1 cellular context compared by ENCODE assay signal in the genomic region with DNA sequence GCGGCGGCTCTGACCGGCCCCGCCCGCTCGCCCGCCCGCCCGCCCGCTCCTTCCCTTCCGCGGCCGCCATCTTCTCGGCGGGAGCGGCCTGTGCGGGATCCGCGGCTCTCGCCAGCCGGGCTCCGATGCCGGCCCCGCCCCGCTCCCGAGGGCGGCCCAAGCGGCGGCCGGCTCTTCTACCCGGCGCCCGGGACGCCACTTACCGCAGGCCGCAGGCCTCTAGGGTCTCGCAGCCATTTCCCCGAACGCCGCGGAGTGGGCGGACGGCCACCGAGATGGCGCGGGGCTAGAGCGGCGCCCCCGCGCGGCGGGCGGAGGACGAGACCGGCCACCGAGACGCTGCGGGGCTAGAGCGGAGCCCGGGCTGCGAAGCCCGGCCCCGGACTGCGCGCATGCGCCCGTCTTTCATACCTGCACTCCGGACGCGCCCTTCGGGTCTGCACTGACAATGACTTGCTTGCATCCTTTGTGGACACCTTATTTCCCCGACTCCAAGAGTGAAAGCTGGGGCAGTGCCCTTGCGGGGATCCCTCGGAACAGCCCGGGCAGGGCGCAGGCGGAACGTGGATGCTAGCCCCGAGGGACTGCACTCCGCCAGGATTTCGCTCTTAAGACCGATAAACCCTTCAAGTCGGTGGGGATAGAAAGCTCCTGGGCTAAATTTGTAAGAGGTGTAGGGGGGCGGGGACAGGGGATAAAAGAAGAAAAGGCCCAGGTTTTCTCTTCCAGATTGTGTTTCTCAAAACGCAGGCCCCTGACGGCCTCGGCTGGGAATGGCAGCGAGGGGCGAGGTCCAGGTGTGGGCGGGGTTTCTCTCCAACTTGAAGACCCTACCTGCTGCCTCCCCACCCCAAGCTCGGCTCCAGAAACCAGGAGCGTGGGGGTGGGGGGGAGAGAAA.
TF ChIP-seq lines count a peak whose summit lies in the region.

TSS of gene DIDO1 (minus strand) at position 277 of the 899 bp plus-strand sequence.

TF ChIP-seq in HepG2, 621 proteins besides CTCF, POLR2A, EP300 and RAD21 (continued from another document and continues in another):
- TF ChIP-seq, protein P1, sequence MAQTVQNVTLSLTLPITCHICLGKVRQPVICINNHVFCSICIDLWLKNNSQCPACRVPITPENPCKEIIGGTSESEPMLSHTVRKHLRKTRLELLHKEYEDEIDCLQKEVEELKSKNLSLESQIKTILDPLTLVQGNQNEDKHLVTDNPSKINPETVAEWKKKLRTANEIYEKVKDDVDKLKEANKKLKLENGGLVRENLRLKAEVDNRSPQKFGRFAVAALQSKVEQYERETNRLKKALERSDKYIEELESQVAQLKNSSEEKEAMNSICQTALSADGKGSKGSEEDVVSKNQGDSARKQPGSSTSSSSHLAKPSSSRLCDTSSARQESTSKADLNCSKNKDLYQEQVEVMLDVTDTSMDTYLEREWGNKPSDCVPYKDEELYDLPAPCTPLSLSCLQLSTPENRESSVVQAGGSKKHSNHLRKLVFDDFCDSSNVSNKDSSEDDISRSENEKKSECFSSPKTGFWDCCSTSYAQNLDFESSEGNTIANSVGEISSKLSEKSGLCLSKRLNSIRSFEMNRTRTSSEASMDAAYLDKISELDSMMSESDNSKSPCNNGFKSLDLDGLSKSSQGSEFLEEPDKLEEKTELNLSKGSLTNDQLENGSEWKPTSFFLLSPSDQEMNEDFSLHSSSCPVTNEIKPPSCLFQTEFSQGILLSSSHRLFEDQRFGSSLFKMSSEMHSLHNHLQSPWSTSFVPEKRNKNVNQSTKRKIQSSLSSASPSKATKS (CRISPR knock-in tag; IDR thresholded peaks at IDR 0.05), result no peak; the same call in 1 of the 2 replicates
- TF ChIP-seq ZNF83 (CRISPR knock-in tag; IDR thresholded peaks at IDR 0.05; ENCODE audit: borderline replicate concordance) (no peak), EEA1 (CRISPR knock-in tag; IDR thresholded peaks at IDR 0.05; ENCODE audit: borderline replicate concordance) (peak; percentile 29; the same call in 1 of the 2 replicates), NONO (IDR thresholded peaks at IDR 0.05) (no peak), NONO (CRISPR knock-in tag; conservative IDR thresholded peaks at IDR 0.05) (peak; percentile 75), ZNF12 (CRISPR knock-in tag; IDR thresholded peaks at IDR 0.05) (no peak; the same call in 1 of the 2 replicates), ZNF570 (CRISPR knock-in tag; IDR thresholded peaks at IDR 0.05; ENCODE audit: borderline replicate concordance) (no peak), TBX3 (IDR thresholded peaks at IDR 0.05; ENCODE audit: borderline replicate concordance) (no peak), ZNF10 (CRISPR knock-in tag; IDR thresholded peaks at IDR 0.05; ENCODE audit: borderline replicate concordance, low read depth) (no peak), AKNA (CRISPR knock-in tag; IDR thresholded peaks at IDR 0.05; ENCODE audit: borderline replicate concordance) (0 out of 2 replicates have a peak, but pooled peaks have one; percentile 62), TAF1 (CRISPR knock-in tag; IDR thresholded peaks at IDR 0.05) (peak; percentile 85), CEBPG (CRISPR knock-in tag; IDR thresholded peaks at IDR 0.05) (peak; percentile 35; the same call in 1 of the 2 replicates), ATAD3A (CRISPR knock-in tag; IDR thresholded peaks at IDR 0.05) (no peak), ZKSCAN8 (CRISPR knock-in tag; IDR thresholded peaks at IDR 0.05; ENCODE audit: borderline replicate concordance) (0 out of 2 replicates have a peak, but pooled peaks have one; percentile 64), HDAC2 (CRISPR knock-in tag; IDR thresholded peaks at IDR 0.05) (peak; percentile 62), TOPORS (CRISPR knock-in tag; IDR thresholded peaks at IDR 0.05) (peak; percentile 85; the same call in 1 of the 2 replicates), PLRG1 (conservative IDR thresholded peaks at IDR 0.05) (no peak), KLF9 (CRISPR knock-in tag; IDR thresholded peaks at IDR 0.05; ENCODE audit: low read depth) (no peak), PAF1 (CRISPR knock-in tag; IDR thresholded peaks at IDR 0.05) (no peak), SMC3 (IDR thresholded peaks at IDR 0.05; ENCODE audit: low read length) (no peak), REST (IDR thresholded peaks at IDR 0.05; ENCODE audit: borderline replicate concordance in 1 of 2, low read depth in 1 of 2, low read length in 2 of 2) (peak in 1 of 2 experiments; percentile 68; a peak in 1 of 4 replicates), CENPT (CRISPR knock-in tag; IDR thresholded peaks at IDR 0.05; ENCODE audit: low read depth) (no peak; the same call in 1 of the 2 replicates), PHB2 (IDR thresholded peaks at IDR 0.05; ENCODE audit: partially characterized antibody) (no peak), KDM6A (CRISPR knock-in tag; IDR thresholded peaks at IDR 0.05; ENCODE audit: low read depth) (no peak), ISX (CRISPR knock-in tag; conservative IDR thresholded peaks at IDR 0.05) (no peak), SRSF1 (optimal IDR thresholded peaks at IDR 0.05; ENCODE audit: low read depth, low read length) (no peak), NFIB (CRISPR knock-in tag; IDR thresholded peaks at IDR 0.05; ENCODE audit: borderline replicate concordance) (no peak), GABPA (IDR thresholded peaks at IDR 0.05; ENCODE audit: low read depth, low read length) (peak; percentile 19; the same call in 1 of the 2 replicates), GABPA (CRISPR knock-in tag; IDR thresholded peaks at IDR 0.05; ENCODE audit: low read depth) (no peak; the same call in 1 of the 2 replicates), WIZ (CRISPR knock-in tag; IDR thresholded peaks at IDR 0.05) (no peak; the same call in 1 of the 2 replicates), ZKSCAN5 (CRISPR knock-in tag; IDR thresholded peaks at IDR 0.05) (no peak), ZSCAN21 (CRISPR knock-in tag; IDR thresholded peaks at IDR 0.05; ENCODE audit: borderline replicate concordance) (peak; percentile 92), MBD4 (IDR thresholded peaks at IDR 0.05; ENCODE audit: borderline replicate concordance, low read length) (no peak)
- TF ChIP-seq, protein P2, sequence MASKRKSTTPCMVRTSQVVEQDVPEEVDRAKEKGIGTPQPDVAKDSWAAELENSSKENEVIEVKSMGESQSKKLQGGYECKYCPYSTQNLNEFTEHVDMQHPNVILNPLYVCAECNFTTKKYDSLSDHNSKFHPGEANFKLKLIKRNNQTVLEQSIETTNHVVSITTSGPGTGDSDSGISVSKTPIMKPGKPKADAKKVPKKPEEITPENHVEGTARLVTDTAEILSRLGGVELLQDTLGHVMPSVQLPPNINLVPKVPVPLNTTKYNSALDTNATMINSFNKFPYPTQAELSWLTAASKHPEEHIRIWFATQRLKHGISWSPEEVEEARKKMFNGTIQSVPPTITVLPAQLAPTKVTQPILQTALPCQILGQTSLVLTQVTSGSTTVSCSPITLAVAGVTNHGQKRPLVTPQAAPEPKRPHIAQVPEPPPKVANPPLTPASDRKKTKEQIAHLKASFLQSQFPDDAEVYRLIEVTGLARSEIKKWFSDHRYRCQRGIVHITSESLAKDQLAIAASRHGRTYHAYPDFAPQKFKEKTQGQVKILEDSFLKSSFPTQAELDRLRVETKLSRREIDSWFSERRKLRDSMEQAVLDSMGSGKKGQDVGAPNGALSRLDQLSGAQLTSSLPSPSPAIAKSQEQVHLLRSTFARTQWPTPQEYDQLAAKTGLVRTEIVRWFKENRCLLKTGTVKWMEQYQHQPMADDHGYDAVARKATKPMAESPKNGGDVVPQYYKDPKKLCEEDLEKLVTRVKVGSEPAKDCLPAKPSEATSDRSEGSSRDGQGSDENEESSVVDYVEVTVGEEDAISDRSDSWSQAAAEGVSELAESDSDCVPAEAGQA (IDR thresholded peaks at IDR 0.05; ENCODE audit: low read depth), result peak; percentile 68
- TF ChIP-seq, protein P2 (CRISPR knock-in tag; IDR thresholded peaks at IDR 0.05; ENCODE audit: borderline replicate concordance), result 0 out of 2 replicates have a peak, but pooled peaks have one; percentile 62
- TF ChIP-seq, protein P3, sequence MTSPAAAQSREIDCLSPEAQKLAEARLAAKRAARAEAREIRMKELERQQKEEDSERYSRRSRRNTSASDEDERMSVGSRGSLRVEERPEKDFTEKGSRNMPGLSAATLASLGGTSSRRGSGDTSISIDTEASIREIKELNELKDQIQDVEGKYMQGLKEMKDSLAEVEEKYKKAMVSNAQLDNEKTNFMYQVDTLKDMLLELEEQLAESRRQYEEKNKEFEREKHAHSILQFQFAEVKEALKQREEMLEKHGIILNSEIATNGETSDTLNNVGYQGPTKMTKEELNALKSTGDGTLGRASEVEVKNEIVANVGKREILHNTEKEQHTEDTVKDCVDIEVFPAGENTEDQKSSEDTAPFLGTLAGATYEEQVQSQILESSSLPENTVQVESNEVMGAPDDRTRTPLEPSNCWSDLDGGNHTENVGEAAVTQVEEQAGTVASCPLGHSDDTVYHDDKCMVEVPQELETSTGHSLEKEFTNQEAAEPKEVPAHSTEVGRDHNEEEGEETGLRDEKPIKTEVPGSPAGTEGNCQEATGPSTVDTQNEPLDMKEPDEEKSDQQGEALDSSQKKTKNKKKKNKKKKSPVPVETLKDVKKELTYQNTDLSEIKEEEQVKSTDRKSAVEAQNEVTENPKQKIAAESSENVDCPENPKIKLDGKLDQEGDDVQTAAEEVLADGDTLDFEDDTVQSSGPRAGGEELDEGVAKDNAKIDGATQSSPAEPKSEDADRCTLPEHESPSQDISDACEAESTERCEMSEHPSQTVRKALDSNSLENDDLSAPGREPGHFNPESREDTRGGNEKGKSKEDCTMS (CRISPR knock-in tag; conservative IDR thresholded peaks at IDR 0.05), result no peak
